In genomic region chr1:61085191-61086086, GRCh38 we compare ENCODE assay signal across 10 cellular contexts. TPM values are rescaled to one million over a fixed set of nuclear protein-coding genes. Genes with fewer than 3 reads are reported as not detected.
DNase-seq lines count a peak whose midpoint lies in the region; ATAC-seq, FAIRE-seq and TF ChIP-seq lines count a peak whose summit lies in the region.
"Had no signal": no experiment of that assay in that cellular context is flagged by ENCODE, and none has a peak within 500 bp of the region (broad histone marks: within the 10 kb centered on the region; RNA-seq: fewer than 3 reads in every experiment).

No MANE protein-coding gene starts in this region.

- H3K36me3 ChIP-seq in right atrium auricular region (peaks cover 9% of the 10 kb centered on the region), esophagus squamous epithelium (peaks cover 0 to 11% (median 0%) of the 10 kb centered on the region in 3 donors), pancreas (peaks cover 0 to 6% (median 0%) of the 10 kb centered on the region in 3 donors), aorta (ENCODE audit: control insufficient read depth in 1 of 2, insufficient read depth in 2 of 2, low read length in 1 of 2) (peaks cover 0 to 2% of the 10 kb centered on the region in 2 donors)

- intact Hi-C loops in left cardiac atrium (cut with DNase I) (loop anchor here in 1 of 2 donors (5.0 kb wide), 1 partner anchor 33 kb away; no protein-coding TSS in a partner anchor), esophagus squamous epithelium (cut with DNase I) (no loop called here), pancreas (cut with DNase I) (no loop called here), aorta (cut with DNase I) (loop anchor here in 1 of 2 donors (5.0 kb wide), 2 partner anchors 33 to 97 kb away; no protein-coding TSS in a partner anchor)
- intact Hi-C loops in activated naive CD4-positive, alpha-beta T cell treated with anti-CD3 and anti-CD28 coated beads for 36 hours (cut with micrococcal nuclease), result loop anchor here (1.0 kb wide), 1 partner anchor 8 kb away; no protein-coding TSS in a partner anchor

- CTCF ChIA-PET in activated naive CD4-positive, alpha-beta T cell treated with anti-CD3 and anti-CD28 coated beads for 36 hours (lab: Charles Lee), result no interaction called here

- H3K27me3 Mint-ChIP-seq in activated naive CD4-positive, alpha-beta T cell treated with anti-CD3 and anti-CD28 coated beads for 36 hours (ENCODE audit: low read depth), result peaks cover 15% of the 10 kb centered on the region

- H3K36me3 Mint-ChIP-seq in activated naive CD4-positive, alpha-beta T cell treated with anti-CD3 and anti-CD28 coated beads for 36 hours (ENCODE audit: low read depth), result peaks cover 4% of the 10 kb centered on the region

- H3K27ac ChIP-seq in right atrium auricular region (peak overlapping the region; percentile 98), esophagus squamous epithelium (peak overlapping the region; percentile 45 to 95 (median 92)), pancreas (peak overlapping the region in 2 of 4 donors; percentile 92), aorta (ENCODE audit: low read depth in 1 of 2, low read length in 2 of 2) (peak overlapping the region in 1 of 2 donors; percentile 47)

- H3K4me3 Mint-ChIP-seq in activated naive CD4-positive, alpha-beta T cell treated with anti-CD3 and anti-CD28 coated beads for 36 hours, result no peak overlapping the region

- ATAC-seq in left cardiac atrium (no peak), pancreas (no peak), aorta (ENCODE audit: low FRiP score) (no peak)

- H3K4me1 Mint-ChIP-seq in activated naive CD4-positive, alpha-beta T cell treated with anti-CD3 and anti-CD28 coated beads for 36 hours (ENCODE audit: low read depth), result peaks cover 15% of the 10 kb centered on the region

- no peaks in the 10 kb centered on the region for H3K27me3 ChIP-seq in right atrium auricular region
- no peaks in the 10 kb centered on the region for H3K27me3 ChIP-seq in esophagus squamous epithelium
- no peaks in the 10 kb centered on the region for H3K27me3 ChIP-seq in pancreas
- no peaks in the 10 kb centered on the region for H3K27me3 ChIP-seq in aorta (ENCODE audit: control insufficient read depth in 1 of 2, insufficient read depth in 2 of 2, low read length in 1 of 2)

- TF ChIP-seq POLR2A in esophagus squamous epithelium (IDR thresholded peaks at IDR 0.05), result no peak

- no peaks in the 10 kb centered on the region for H3K9me3 ChIP-seq in right atrium auricular region
- H3K9me3 ChIP-seq in esophagus squamous epithelium, result no peaks in the 10 kb centered on the region
- H3K9me3 ChIP-seq in pancreas, result no peaks in the 10 kb centered on the region
- H3K9me3 ChIP-seq in aorta (ENCODE audit: control insufficient read depth, low read length), result no peaks in the 10 kb centered on the region

- WGBS in esophagus squamous epithelium, 2 donors, result 17 to 23% methylated on average over 4 of the region's 4 CpGs
- WGBS in pancreas, 2 donors, result 11 to 12% methylated on average over 4 of the region's 4 CpGs
- WGBS in aorta, 2 donors, result 1 to 7% methylated on average over 4 of the region's 4 CpGs

- peak; percentile 51 for FAIRE-seq in pancreas (lab: Jason Lieb, UNC)

- H3K9me3 Mint-ChIP-seq in activated naive CD4-positive, alpha-beta T cell treated with anti-CD3 and anti-CD28 coated beads for 36 hours, result no peaks in the 10 kb centered on the region

- H3K4me3 ChIP-seq in right atrium auricular region (peak overlapping the region; percentile 92 to 95), esophagus squamous epithelium (peak overlapping the region; percentile 70 to 85 (median 82)), pancreas (peak overlapping the region in 1 of 4 donors; percentile 97), aorta (ENCODE audit: low read length in 2 of 2) (peak overlapping the region; percentile 52 to 76)

- H3K4me1 ChIP-seq in right atrium auricular region (peaks cover 0 to 61% of the 10 kb centered on the region in 2 donors), esophagus squamous epithelium (peaks cover 8 to 79% (median 12%) of the 10 kb centered on the region in 3 donors), pancreas (peaks cover 17 to 48% (median 47%) of the 10 kb centered on the region in 3 donors), aorta (ENCODE audit: control insufficient read depth in 1 of 2, insufficient read depth in 2 of 2, low read length in 2 of 2) (no peaks in the 10 kb centered on the region)

- TF ChIP-seq CTCF in right atrium auricular region (IDR thresholded peaks at IDR 0.05) (no peak), esophagus squamous epithelium (IDR thresholded peaks at IDR 0.05) (no peak), pancreas (IDR thresholded peaks at IDR 0.05) (no peak)

- H3K27ac Mint-ChIP-seq in activated naive CD4-positive, alpha-beta T cell treated with anti-CD3 and anti-CD28 coated beads for 36 hours, result no peak overlapping the region

- DNase-seq in right atrium auricular region (ENCODE audit: low spot score) (no peak), left cardiac atrium (no peak), esophagus squamous epithelium (lab: John Stamatoyannopoulos, UW) (no peak), pancreas (no peak), aorta (no peak), NCI-H1105 treated with DMSO at 0.1 percent for 48 hours (lab: John Stamatoyannopoulos, UW) (no peak), retina (no peak)
- DNase-seq in activated naive CD4-positive, alpha-beta T cell treated with anti-CD3 and anti-CD28 coated beads for 36 hours, result no peak
- DNase-seq: EL, NCI-H1417 treated with DMSO at 0.1 percent for 48 hours had no signal

RNA-seq across cellular contexts. Expression of gene NFIA, which starts 3.1 kb away (rescaled TPM):
- 10 to 100 TPM; 75.3 to 81.3 TPM for total RNA-seq in right atrium auricular region
- total RNA-seq in left cardiac atrium, result 10 to 100 TPM; 94.1 to 97.8 TPM
- 10 to 100 TPM; 27.9 to 79.9 (median 36.7) TPM for total RNA-seq in esophagus squamous epithelium
- total RNA-seq in pancreas, result 10 to 100 TPM; 29.0 to 48.1 (median 32.8) TPM
- 1 to 10 TPM; 4.9 to 5.6 TPM for polyA plus RNA-seq in pancreas
- 100 to 1,000 TPM; 139 to 221 TPM for total RNA-seq in aorta
- 10 to 100 TPM; 15.3 to 25.7 TPM for polyA plus RNA-seq in aorta
- total RNA-seq in activated naive CD4-positive, alpha-beta T cell treated with anti-CD3 and anti-CD28 coated beads for 36 hours, result 1 to 10 TPM in 1 of 2 experiments, under 1 TPM in 1; 0.98 to 1.1 TPM

Comparison
In these comparisons a context has a peak if more than half of its experiments do, and no peak if none do; other contexts are left out.
1. RNA of gene NFIA, which starts 3.1 kb away (total RNA-seq): 139 to 221 TPM in aorta, 94.1 to 97.8 TPM in left cardiac atrium, 75.3 to 81.3 TPM in right atrium auricular region, 27.9 to 79.9 TPM in esophagus squamous epithelium and 29.0 to 48.1 TPM in pancreas; 0.98 to 1.1 TPM in activated naive CD4-positive, alpha-beta T cell treated with anti-CD3 and anti-CD28 coated beads for 36 hours; every median in the first group is over 10 times any median in the second.